ENCODE assay signal across 17 cellular contexts in the genomic region with DNA sequence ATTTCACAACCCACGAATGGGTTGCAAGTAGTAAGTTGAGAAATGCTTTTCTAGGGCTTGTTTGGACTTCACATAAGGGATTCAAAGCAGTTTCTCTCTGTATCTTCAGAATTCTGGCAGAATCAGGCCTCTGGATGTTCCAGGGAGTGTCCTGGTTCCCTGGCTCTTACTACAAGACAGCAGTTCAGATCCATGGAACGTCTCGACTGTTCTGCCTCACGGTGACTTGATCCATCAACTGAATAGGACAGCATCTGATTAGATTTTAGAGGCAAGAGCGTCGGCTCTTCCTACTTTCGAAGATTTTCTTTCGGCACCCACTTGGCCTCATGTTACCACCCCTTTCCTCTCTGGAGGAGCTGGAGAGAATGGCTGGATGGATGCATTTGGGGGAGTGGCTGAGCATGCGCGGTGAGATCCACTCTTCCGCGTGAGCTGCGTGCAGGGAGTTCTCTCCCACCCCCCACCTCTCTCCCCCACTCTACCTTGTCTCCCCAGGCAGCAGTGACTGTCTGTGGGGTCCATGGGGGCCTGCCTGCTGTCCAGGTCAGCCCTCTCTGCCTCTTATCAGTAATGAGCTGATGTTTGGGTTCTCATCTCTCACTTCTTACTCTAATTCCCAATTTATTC.
DNase-seq lines count a peak whose midpoint lies in the region; ATAC-seq, FAIRE-seq and TF ChIP-seq lines count a peak whose summit lies in the region.
"Had no signal": no experiment of that assay in that cellular context is flagged by ENCODE, and none has a peak within 500 bp of the region (broad histone marks: within the 10 kb centered on the region; RNA-seq: fewer than 3 reads in every experiment).

No MANE protein-coding gene starts in this region.

- CTCF ChIA-PET in IMR-90 (lab: Yijun Ruan, JAX) (no interaction called here), H1 (lab: Charles Lee; ENCODE audit: partially characterized antibody) (interaction anchor here (0.6 to 1.1 kb wide), 3 partner anchors 85 to 532 kb away, joined by 3 to 4 read pairs (median 3); no protein-coding TSS in a partner anchor)

- H2BK15ac ChIP-seq in IMR-90 (ENCODE audit: low read depth, low read length) (peak overlapping the region; percentile 90; the same call in 2 of the 3 replicates), H1 (ENCODE audit: low read length) (0 out of 2 replicates have a peak overlapping the region, but pooled peaks have one; percentile 46)

- WGBS in IMR-90 (ENCODE audit: extremely low coverage in 2 of 2, insufficient read length in 1 of 2), 2 experiments: no CpG with 5 or more reads among the region's 13 CpGs
- 96% methylated on average over 12 of the region's 13 CpGs; no CpG with 5 or more reads in 1 of the 2 experiments for WGBS in H1 (ENCODE audit: extremely low coverage in 1 of 2, insufficient coverage in 1 of 2, insufficient read length in 1 of 2, insufficient replicate concordance in 2 of 2, low coverage in 1 of 2, low lambda C conversion rate in 2 of 2, missing lambda C conversion rate in 1 of 2), 2 experiments

- no peaks in the 10 kb centered on the region for H3K27me3 ChIP-seq in IMR-90 (ENCODE audit: control insufficient read depth, insufficient read depth, low read length)
- no peaks in the 10 kb centered on the region for H3K27me3 ChIP-seq in H1 (replicated peaks in 1 of 4; ENCODE audit: control insufficient read depth in 3 of 4, extremely low read depth in 1 of 4, insufficient read depth in 3 of 4, low read length in 3 of 4)
- no peaks in the 10 kb centered on the region for H3K27me3 ChIP-seq in mucosa of rectum (ENCODE audit: control insufficient read depth in 2 of 2, insufficient read depth in 2 of 2, low read length in 2 of 2)
- H3K27me3 ChIP-seq in subcutaneous abdominal adipose tissue (ENCODE audit: control insufficient read depth in 5 of 5, insufficient read depth in 4 of 5, low read length in 5 of 5): no peaks in the 10 kb centered on the region
- H3K27me3 ChIP-seq: MG63 had no signal

- peak overlapping the region; percentile 93 for H3K14ac ChIP-seq in IMR-90 (replicated peaks; ENCODE audit: low read depth, low read length)
- H3K14ac ChIP-seq in H1 (ENCODE audit: insufficient read length): no peak overlapping the region

- H4K8ac ChIP-seq in IMR-90 (ENCODE audit: low read depth in 2 of 2, low read length in 2 of 2) (peak overlapping the region; percentile 48 to 78; a peak in 3 of 4 replicates), H1 (ENCODE audit: extremely low read depth, insufficient read depth, low read length) (no peak overlapping the region)

- H2BK20ac ChIP-seq in IMR-90 (ENCODE audit: low read depth, low read length) (peak overlapping the region; percentile 98), H1 (ENCODE audit: low read length) (no peak overlapping the region)

- H2BK120ac ChIP-seq in IMR-90 (ENCODE audit: low read depth, low read length): peak overlapping the region; percentile 97
- H2BK120ac ChIP-seq in H1 (replicated peaks; ENCODE audit: low read depth, low read length): no peak overlapping the region

- in situ Hi-C loops in IMR-90 (cut with MboI; ENCODE audit: low sequenced_read_pairs): no loop called here

- POLR2A ChIA-PET in IMR-90 (lab: Charles Lee; ENCODE audit: unreplicated experiment) (interaction anchor here (0.6 kb wide), 1 partner anchor 473 kb away, joined by 4 read pairs; no protein-coding TSS in a partner anchor), H1 (lab: Charles Lee; ENCODE audit: partially characterized antibody) (no interaction called here)

- BruUV-seq in IMR-90 (replicated peaks; lab: Mats Ljungman, UMichigan): no TSS peak

- TF ChIP-seq POLR2A in IMR-90 (IDR thresholded peaks at IDR 0.05; ENCODE audit: low read depth, low read length): no peak
- no peak for TF ChIP-seq POLR2A in H1 (IDR thresholded peaks at IDR 0.05; ENCODE audit: control extremely low read depth in 1 of 2, low read depth in 2 of 2, low read length in 2 of 2)

- no peak overlapping the region for H3K56ac ChIP-seq in IMR-90 (ENCODE audit: extremely low read depth, insufficient read depth, low read length)
- no peak overlapping the region for H3K56ac ChIP-seq in H1 (replicated peaks; ENCODE audit: insufficient read length, low read depth, low read length)

- peaks cover 9% of the 10 kb centered on the region for H3K9me3 ChIP-seq in IMR-90 (ENCODE audit: control insufficient read depth, insufficient read depth, low read length)
- peaks cover 3 to 5% of the 10 kb centered on the region in 2 experiments; a peak in 2 of 4 replicates for H3K9me3 ChIP-seq in H1 (ENCODE audit: insufficient read depth in 2 of 2, low read depth in 1 of 2, low read length in 1 of 2)
- no peaks in the 10 kb centered on the region for H3K9me3 ChIP-seq in mucosa of rectum (ENCODE audit: control insufficient read depth in 2 of 2, low read length in 2 of 2)
- peaks cover 0 to 21% (median 10%) of the 10 kb centered on the region in 5 donors for H3K9me3 ChIP-seq in subcutaneous abdominal adipose tissue (ENCODE audit: control insufficient read depth in 5 of 5, low read length in 5 of 5)

- no peaks in the 10 kb centered on the region for H3K36me3 ChIP-seq in IMR-90 (ENCODE audit: control insufficient read depth, insufficient read depth, low read length)
- no peaks in the 10 kb centered on the region for H3K36me3 ChIP-seq in H1 (ENCODE audit: control insufficient read depth in 2 of 4, insufficient read depth in 4 of 4, low read length in 3 of 4)
- no peaks in the 10 kb centered on the region for H3K36me3 ChIP-seq in mucosa of rectum (ENCODE audit: control insufficient read depth in 2 of 2, insufficient read depth in 2 of 2, low read length in 2 of 2)
- H3K36me3 ChIP-seq in subcutaneous abdominal adipose tissue (ENCODE audit: control insufficient read depth in 5 of 5, insufficient read depth in 5 of 5, low read length in 5 of 5): no peaks in the 10 kb centered on the region
- H3K36me3 ChIP-seq: MG63 had no signal

- H3K23ac ChIP-seq in IMR-90 (ENCODE audit: low read depth, low read length) (no peak overlapping the region), H1 (ENCODE audit: insufficient read length) (no peak overlapping the region)

- H3K4me3 ChIP-seq in IMR-90 (ENCODE audit: insufficient read depth, low read depth, low read length) (no peak overlapping the region), H1 (ENCODE audit: extremely low read depth in 1 of 4, insufficient read depth in 2 of 4, low read depth in 3 of 4, low read length in 4 of 4) (no peak overlapping the region), mucosa of rectum (ENCODE audit: low read length in 2 of 2) (no peak overlapping the region), subcutaneous abdominal adipose tissue (ENCODE audit: low read depth in 1 of 5, low read length in 5 of 5) (no peak overlapping the region)
- H3K4me3 ChIP-seq: MG63 had no signal

- no peak overlapping the region for H2AFZ ChIP-seq in IMR-90 (replicated peaks; ENCODE audit: low read length, poor library complexity)
- H2AFZ ChIP-seq in H1 (ENCODE audit: low read length): no peak overlapping the region

- H4K91ac ChIP-seq in IMR-90 (ENCODE audit: insufficient read depth, low read depth, low read length): peak overlapping the region; percentile 86
- H4K91ac ChIP-seq in H1 (replicated peaks; ENCODE audit: insufficient read length, low read length): no peak overlapping the region

- H2BK12ac ChIP-seq in H1 (ENCODE audit: low read depth, low read length): no peak overlapping the region

- no peak for TF ChIP-seq EP300 in H1 (IDR thresholded peaks at IDR 0.05; ENCODE audit: borderline replicate concordance in 1 of 2, low read depth in 2 of 2, low read length in 2 of 2)

- H3K4me2 ChIP-seq in IMR-90 (ENCODE audit: low read depth, low read length) (no peak overlapping the region), H1 (ENCODE audit: insufficient read depth in 1 of 2, low read depth in 2 of 2, low read length in 2 of 2) (no peak overlapping the region)

- H3K4me1 ChIP-seq in IMR-90 (ENCODE audit: control insufficient read depth, insufficient read depth, low read length) (peaks cover 18% of the 10 kb centered on the region), H1 (replicated peaks in 1 of 4; ENCODE audit: control insufficient read depth in 3 of 4, insufficient read depth in 4 of 4, low read length in 3 of 4) (peaks cover 0 to 5% (median 3%) of the 10 kb centered on the region in 4 experiments; a peak in 4 of 7 replicates), mucosa of rectum (ENCODE audit: control insufficient read depth in 2 of 2, insufficient read depth in 2 of 2, low read length in 2 of 2) (no peaks in the 10 kb centered on the region), subcutaneous abdominal adipose tissue (ENCODE audit: control insufficient read depth in 5 of 5, insufficient read depth in 5 of 5, low read length in 5 of 5) (peaks cover 0 to 40% (median 16%) of the 10 kb centered on the region in 5 donors)

- peaks cover 10% of the 10 kb centered on the region for H3K9me1 ChIP-seq in IMR-90 (ENCODE audit: insufficient read depth, low read length)

- H4K5ac ChIP-seq in IMR-90 (ENCODE audit: low read depth, low read length): no peak overlapping the region
- no peak overlapping the region for H4K5ac ChIP-seq in H1 (ENCODE audit: insufficient read length, low read depth, low read length)

- H2BK5ac ChIP-seq in IMR-90 (ENCODE audit: low read depth, low read length, poor library complexity, severe bottlenecking): no peak overlapping the region
- no peak overlapping the region for H2BK5ac ChIP-seq in H1 (ENCODE audit: low read depth, low read length)

- H4K20me1 ChIP-seq in IMR-90 (ENCODE audit: insufficient read depth, low read length) (no peaks in the 10 kb centered on the region), H1 (replicated peaks in 1 of 2; ENCODE audit: control insufficient read depth in 1 of 2, insufficient read depth in 2 of 2, low read length in 2 of 2) (no peaks in the 10 kb centered on the region)

- H2AK5ac ChIP-seq in IMR-90 (ENCODE audit: low read depth, low read length) (peak overlapping the region; percentile 89), H1 (ENCODE audit: low read depth, low read length) (no peak overlapping the region)

- no peak for FAIRE-seq in H1 (lab: Jason Lieb, UNC)

- H3K27ac ChIP-seq in IMR-90 (ENCODE audit: insufficient read depth, low read length): no peak overlapping the region
- no peak overlapping the region for H3K27ac ChIP-seq in H1 (ENCODE audit: low read depth, low read length)
- peak overlapping the region; percentile 48 to 59 for H3K27ac ChIP-seq in mucosa of rectum (ENCODE audit: low read depth in 2 of 2, low read length in 2 of 2)
- H3K27ac ChIP-seq in subcutaneous abdominal adipose tissue (ENCODE audit: low read depth, low read length): peak overlapping the region; percentile 13

- intact Hi-C loops in IMR-90 (cut with micrococcal nuclease): no loop called here

- H3K9ac ChIP-seq in IMR-90 (ENCODE audit: low read depth, low read length) (no peak overlapping the region), H1 (replicated peaks in 1 of 4; ENCODE audit: extremely low read depth in 1 of 4, low read depth in 3 of 4, low read length in 3 of 4) (no peak overlapping the region), mucosa of rectum (ENCODE audit: low read depth in 1 of 2, low read length in 2 of 2) (no peak overlapping the region), subcutaneous abdominal adipose tissue (ENCODE audit: low read length in 5 of 5) (no peak overlapping the region)

- TF ChIP-seq RAD21 in IMR-90 (IDR thresholded peaks at IDR 0.05; ENCODE audit: low read length): no peak
- no peak for TF ChIP-seq RAD21 in H1 (IDR thresholded peaks at IDR 0.05 in 1 of 2, conservative IDR thresholded peaks at IDR 0.05 in 1 of 2; ENCODE audit: low read depth in 2 of 2, low read length in 2 of 2)

- no peak for DNase-seq in IMR-90
- no peak for DNase-seq in H1 (ENCODE audit: low read depth in 1 of 2, low spot score in 2 of 2)
- DNase-seq in stimulated activated CD4-positive, alpha-beta T cell treated with anti-CD3 and anti-CD28 coated beads, Interleukin-1b, Interleukin-23, amount 100 ng/mL, for 48 hours: no peak
- DNase-seq: CD8-positive, alpha-beta T cell; GOT3; Karpas-422; MG63; NCI-H1105; NCI-H1694 treated with DMSO at 0.1 percent for 48 hours; NCI-H446; NCI-H69; SIG-M5 had no signal

- H3K4ac ChIP-seq in IMR-90 (ENCODE audit: low read depth, low read length) (peak overlapping the region; percentile 95), H1 (replicated peaks; ENCODE audit: insufficient read length, low read depth, low read length) (no peak overlapping the region)

- TF ChIP-seq CTCF in IMR-90 (conservative IDR thresholded peaks at IDR 0.05; ENCODE audit: low read depth, low read length) (no peak), H1 (IDR thresholded peaks at IDR 0.05; ENCODE audit: control extremely low read depth in 1 of 3, insufficient read depth in 1 of 3, low read depth in 1 of 3, low read length in 3 of 3) (no peak)

- H3K18ac ChIP-seq in IMR-90 (ENCODE audit: low read depth, low read length) (peak overlapping the region; percentile 82), H1 (ENCODE audit: extremely low read depth, low read length) (no peak overlapping the region)

- no peak for ATAC-seq in IMR-90 (ENCODE audit: low read depth)
- ATAC-seq in GM18498 (IDR thresholded peaks at IDR 0.05; ENCODE audit: unreplicated experiment): no peak
- no peak for ATAC-seq in HG03039 (IDR thresholded peaks at IDR 0.05; ENCODE audit: unreplicated experiment)
- no peak for ATAC-seq in GM18520 (IDR thresholded peaks at IDR 0.05; ENCODE audit: unreplicated experiment)
- ATAC-seq: CD8-positive, alpha-beta T cell had no signal

- dilution Hi-C loops in IMR-90 (cut with HindIII; ENCODE audit: low sequenced_read_pairs, unreplicated experiment): no loop called here

- H3K23me2 ChIP-seq in H1 (ENCODE audit: low read depth, low read length): no peaks in the 10 kb centered on the region

- peak overlapping the region; percentile 17 for H2AK9ac ChIP-seq in IMR-90 (replicated peaks; ENCODE audit: low read depth, low read length, poor library complexity)

- no peaks in the 10 kb centered on the region for H3K79me2 ChIP-seq in H1 (ENCODE audit: control insufficient read depth in 1 of 2, insufficient read depth in 2 of 2, low read length in 2 of 2)

- H3K79me1 ChIP-seq in IMR-90 (ENCODE audit: low read depth in 1 of 2, low read length in 2 of 2) (no peaks in the 10 kb centered on the region), H1 (ENCODE audit: low read depth, low read length) (no peaks in the 10 kb centered on the region)

Comparison
In these comparisons a context has a peak if more than half of its experiments do, and no peak if none do; other contexts are left out.
1. H3K27ac ChIP-seq: peak in mucosa of rectum (2 of 2) and subcutaneous abdominal adipose tissue (single experiment); none in IMR-90 (single experiment) and H1 (single experiment).